ENCODE assay signal across 23 cellular contexts in the genomic region with DNA sequence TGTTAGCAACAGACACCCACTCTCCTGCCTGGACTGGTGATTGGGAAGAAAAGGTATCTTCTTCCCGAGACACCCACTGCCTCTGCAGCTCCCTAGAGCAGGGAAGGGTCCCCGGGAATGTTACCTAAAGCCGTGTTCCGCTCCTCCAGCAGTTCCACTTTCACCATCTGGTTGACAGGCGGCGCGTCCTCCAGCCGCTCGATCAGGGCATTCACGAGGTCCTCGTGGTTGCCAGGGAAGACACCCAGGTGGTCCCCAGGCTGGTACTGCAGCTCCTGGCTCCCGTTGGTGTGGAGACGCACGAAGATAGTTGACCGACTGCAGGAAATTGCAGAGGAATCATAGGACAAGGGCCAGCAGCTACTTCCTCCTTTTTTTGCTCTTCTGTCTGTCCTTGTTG. TPM values are rescaled to one million over a fixed set of nuclear protein-coding genes. Genes with fewer than 3 reads are reported as not detected.
A peak's percentile ranks its signal among the peaks of the same experiment; 100 is the strongest.
DNase-seq lines count a peak whose midpoint lies in the region; ATAC-seq and TF ChIP-seq lines count a peak whose summit lies in the region.
"Had no signal": no experiment of that assay in that cellular context is flagged by ENCODE, and none has a peak within 500 bp of the region (broad histone marks: within the 10 kb centered on the region; RNA-seq: fewer than 3 reads in every experiment).

No MANE protein-coding gene starts in this region.

- BruUV-seq in IMR-90 (replicated peaks; lab: Mats Ljungman, UMichigan) (no TSS peak), mammary epithelial cell (replicated peaks; lab: Mats Ljungman, UMichigan) (no TSS peak)

- H2BK120ac ChIP-seq in IMR-90 (ENCODE audit: low read depth, low read length), result no peak overlapping the region

- in situ Hi-C loops in IMR-90 (cut with MboI; ENCODE audit: low sequenced_read_pairs) (no loop called here), mammary epithelial cell (cut with MboI; ENCODE audit: low sequenced_read_pairs in 2 of 2) (no loop called here)

- no peak overlapping the region for H4K91ac ChIP-seq in IMR-90 (ENCODE audit: insufficient read depth, low read depth, low read length)

- POLR2A ChIA-PET in IMR-90 (lab: Charles Lee; ENCODE audit: unreplicated experiment), result no interaction called here

- no peak overlapping the region for H3K4ac ChIP-seq in IMR-90 (ENCODE audit: low read depth, low read length)

- peaks cover 22% of the 10 kb centered on the region for H3K27me3 Mint-ChIP-seq in chondrocyte (ENCODE audit: low read depth)

- H3K9me3 ChIP-seq in IMR-90 (ENCODE audit: control insufficient read depth, insufficient read depth, low read length) (peaks cover 2% of the 10 kb centered on the region; the same call in 1 of the 2 replicates), osteoblast (ENCODE audit: low read depth, low read length) (no peaks in the 10 kb centered on the region), mammary epithelial cell (replicated peaks; ENCODE audit: insufficient read depth, low read length) (peaks cover 3% of the 10 kb centered on the region)
- H3K9me3 ChIP-seq: A549; BE2C; BLaER1 treated with 17β-estradiol and CSF1 and Interleukin-3, amounts not matched to agents 10 nM and 100 nM; HAP-1 had no signal

- TF ChIP-seq CTCF in IMR-90 (conservative IDR thresholded peaks at IDR 0.05; ENCODE audit: low read depth, low read length) (no peak), chondrocyte (IDR thresholded peaks at IDR 0.05) (no peak), osteoblast (IDR thresholded peaks at IDR 0.05; ENCODE audit: extremely low read depth, low read depth, low read length) (no peak), mammary epithelial cell (conservative IDR thresholded peaks at IDR 0.05 in 1 of 2, IDR thresholded peaks at IDR 0.05 in 1 of 2; ENCODE audit: extremely low read depth in 1 of 2, insufficient read depth in 1 of 2, low read depth in 1 of 2, low read length in 2 of 2) (no peak)

- H3K14ac ChIP-seq in IMR-90 (replicated peaks; ENCODE audit: low read depth, low read length), result no peak overlapping the region

- H3K27me3 ChIP-seq in IMR-90 (ENCODE audit: control insufficient read depth, insufficient read depth, low read length) (no peaks in the 10 kb centered on the region), osteoblast (ENCODE audit: insufficient read depth, low read length) (no peaks in the 10 kb centered on the region), mammary epithelial cell (ENCODE audit: insufficient read depth, low read length) (no peaks in the 10 kb centered on the region)
- H3K27me3 ChIP-seq: BLaER1 treated with 17β-estradiol and CSF1 and Interleukin-3, amounts not matched to agents 10 nM and 100 nM had no signal

- H3K9ac ChIP-seq in IMR-90 (ENCODE audit: low read depth, low read length) (no peak overlapping the region), mammary epithelial cell (ENCODE audit: insufficient read depth, low read length) (no peak overlapping the region)
- H3K9ac ChIP-seq: BLaER1 treated with 17β-estradiol and CSF1 and Interleukin-3, amounts not matched to agents 10 nM and 100 nM had no signal

- no peaks in the 10 kb centered on the region for H3K79me1 ChIP-seq in IMR-90 (ENCODE audit: low read depth in 1 of 2, low read length in 2 of 2)

- H2AK5ac ChIP-seq in IMR-90 (ENCODE audit: low read depth, low read length), result no peak overlapping the region

- H3K27ac ChIP-seq in IMR-90 (ENCODE audit: insufficient read depth, low read length), result no peak overlapping the region
- H3K27ac ChIP-seq in osteoblast (ENCODE audit: low read depth, low read length), result no peak overlapping the region
- H3K27ac ChIP-seq in mammary epithelial cell (ENCODE audit: insufficient read depth, low read depth, low read length), result no peak overlapping the region
- H3K27ac ChIP-seq: A549; BLaER1 treated with 17β-estradiol and CSF1 and Interleukin-3, amounts not matched to agents 10 nM and 100 nM had no signal

- no peak overlapping the region for H4K5ac ChIP-seq in IMR-90 (ENCODE audit: low read depth, low read length)

- H2BK20ac ChIP-seq in IMR-90 (ENCODE audit: low read depth, low read length), result no peak overlapping the region

- no peak for TF ChIP-seq POLR2A in IMR-90 (IDR thresholded peaks at IDR 0.05; ENCODE audit: low read depth, low read length)

- H4K8ac ChIP-seq in IMR-90 (ENCODE audit: low read depth in 2 of 2, low read length in 2 of 2), result no peak overlapping the region

- no peak overlapping the region for H3K23ac ChIP-seq in IMR-90 (ENCODE audit: low read depth, low read length)

- no peak for ATAC-seq in IMR-90 (ENCODE audit: low read depth)
- ATAC-seq: A549, GM23338 had no signal

- H3K4me1 ChIP-seq in IMR-90 (ENCODE audit: control insufficient read depth, insufficient read depth, low read length) (no peaks in the 10 kb centered on the region), osteoblast (ENCODE audit: insufficient read depth, low read length) (no peaks in the 10 kb centered on the region), mammary epithelial cell (ENCODE audit: insufficient read depth, low read length) (no peaks in the 10 kb centered on the region)
- H3K4me1 ChIP-seq: A549; BE2C; BLaER1 treated with 17β-estradiol and CSF1 and Interleukin-3, amounts not matched to agents 10 nM and 100 nM; HAP-1 had no signal

- TF ChIP-seq RAD21 in IMR-90 (IDR thresholded peaks at IDR 0.05; ENCODE audit: low read length), result no peak

- peak overlapping the region; percentile 55 for H2AK9ac ChIP-seq in IMR-90 (replicated peaks; ENCODE audit: low read depth, low read length, poor library complexity)

- WGBS in IMR-90 (ENCODE audit: extremely low coverage in 2 of 2, insufficient read length in 1 of 2), 2 experiments, result 71% methylated on average over 14 of the region's 15 CpGs; no CpG with 5 or more reads in 1 of the 2 experiments
- WGBS in mammary epithelial cell (ENCODE audit: low coverage, missing lambda C conversion rate), result 84% methylated on average over 15 of the region's 15 CpGs

- H4K20me1 ChIP-seq in IMR-90 (ENCODE audit: insufficient read depth, low read length), result no peaks in the 10 kb centered on the region
- H4K20me1 ChIP-seq in osteoblast (ENCODE audit: insufficient read depth, low read length), result no peaks in the 10 kb centered on the region
- no peaks in the 10 kb centered on the region for H4K20me1 ChIP-seq in mammary epithelial cell (ENCODE audit: insufficient read depth, low read length)
- H4K20me1 ChIP-seq: BLaER1 treated with 17β-estradiol and CSF1 and Interleukin-3, amounts not matched to agents 10 nM and 100 nM had no signal

- DNase-seq in NCI-H1417 (lab: John Stamatoyannopoulos, UW) (peak in 2 of 3 experiments; percentile 21 to 53), NCI-H1417 treated with DMSO at 0.1 percent for 48 hours (lab: John Stamatoyannopoulos, UW) (no peak), IMR-90 (no peak), chondrocyte (ENCODE audit: low spot score) (peak; percentile 86), osteoblast (ENCODE audit: insufficient read length, low spot score, missing footprints) (peak; percentile 49), mammary epithelial cell (no peak)
- no peak for DNase-seq in activated CD4-positive, alpha-beta T cell treated with anti-CD3 and anti-CD28 coated beads, Interleukin-2, amount 50 U/mL, for 1 hour
- DNase-seq: 8988T; ACHN; AML-193; BE2C; Calu3; CD4-positive, alpha-beta T cell; COR-L47; DMS53; DMS79 treated with DMSO at 0.1 percent for 48 hours; GF-D8; HFFc6 had no signal

- dilution Hi-C loops in IMR-90 (cut with HindIII; ENCODE audit: low sequenced_read_pairs, unreplicated experiment), result no loop called here
- dilution Hi-C loops in mammary epithelial cell (cut with HindIII; ENCODE audit: low sequenced_read_pairs), result loop anchor here (10.0 kb wide), 2 partner anchors 340 to 620 kb away; no protein-coding TSS in a partner anchor

- no peak overlapping the region for H2BK15ac ChIP-seq in IMR-90 (ENCODE audit: low read depth, low read length)

- H2AFZ ChIP-seq in IMR-90 (replicated peaks; ENCODE audit: low read length, poor library complexity) (no peak overlapping the region), osteoblast (ENCODE audit: low read length) (no peak overlapping the region), mammary epithelial cell (ENCODE audit: low read depth, low read length) (no peak overlapping the region)
- H2AFZ ChIP-seq: GM23338 had no signal

- CTCF ChIA-PET in IMR-90 (lab: Yijun Ruan, JAX), result no interaction called here
- CTCF ChIA-PET in mammary epithelial cell (lab: Charles Lee; ENCODE audit: low non-redundant PET), result no interaction called here

- no peak overlapping the region for H3K18ac ChIP-seq in IMR-90 (ENCODE audit: low read depth, low read length)

- no peak overlapping the region for H3K4me3 ChIP-seq in IMR-90 (ENCODE audit: insufficient read depth, low read depth, low read length)
- no peak overlapping the region for H3K4me3 ChIP-seq in osteoblast (ENCODE audit: insufficient read depth, low read length)
- H3K4me3 ChIP-seq in mammary epithelial cell (replicated peaks in 1 of 3; ENCODE audit: insufficient read depth in 1 of 3, low read depth in 2 of 3, low read length in 3 of 3), result no peak overlapping the region
- H3K4me3 ChIP-seq: A549; BLaER1 treated with 17β-estradiol and CSF1 and Interleukin-3, amounts not matched to agents 10 nM and 100 nM; GM23338; HAP-1 had no signal

- intact Hi-C loops in IMR-90 (cut with micrococcal nuclease) (no loop called here), mammary epithelial cell (cut with micrococcal nuclease) (no loop called here)

- no peaks in the 10 kb centered on the region for H3K9me1 ChIP-seq in IMR-90 (ENCODE audit: insufficient read depth, low read length)

- no peaks in the 10 kb centered on the region for H3K4me1 Mint-ChIP-seq in chondrocyte (ENCODE audit: low read depth)
- H3K4me1 Mint-ChIP-seq: CD14-positive monocyte had no signal

- no peak overlapping the region for H3K27ac Mint-ChIP-seq in chondrocyte (ENCODE audit: unreplicated experiment)
- H3K27ac Mint-ChIP-seq: CD14-positive monocyte; CD4-positive, alpha-beta T cell; HFFc6 had no signal

- H3K79me2 ChIP-seq in osteoblast (ENCODE audit: insufficient read depth, low read length) (no peaks in the 10 kb centered on the region), mammary epithelial cell (ENCODE audit: insufficient read depth, low read length) (no peaks in the 10 kb centered on the region)

- H3K56ac ChIP-seq in IMR-90 (ENCODE audit: extremely low read depth, insufficient read depth, low read length), result no peak overlapping the region

- H3K4me2 ChIP-seq in IMR-90 (ENCODE audit: low read depth, low read length), result no peak overlapping the region
- H3K4me2 ChIP-seq in osteoblast (ENCODE audit: insufficient read depth, low read length), result no peak overlapping the region
- H3K4me2 ChIP-seq in mammary epithelial cell (ENCODE audit: insufficient read depth, low read depth, low read length), result no peak overlapping the region
- H3K4me2 ChIP-seq: A549; BLaER1 treated with 17β-estradiol and CSF1 and Interleukin-3, amounts not matched to agents 10 nM and 100 nM had no signal

- no peak overlapping the region for H2BK5ac ChIP-seq in IMR-90 (ENCODE audit: low read depth, low read length, poor library complexity, severe bottlenecking)

- no peak overlapping the region for H3K4me3 Mint-ChIP-seq in chondrocyte (ENCODE audit: unreplicated experiment)
- H3K4me3 Mint-ChIP-seq: CD14-positive monocyte; CD4-positive, alpha-beta T cell; GM23338; HFFc6 had no signal

- no peaks in the 10 kb centered on the region for H3K36me3 Mint-ChIP-seq in chondrocyte (ENCODE audit: low read depth)
- H3K36me3 Mint-ChIP-seq: CD14-positive monocyte had no signal

- no peaks in the 10 kb centered on the region for H3K9me3 Mint-ChIP-seq in chondrocyte (ENCODE audit: low read depth)
- H3K9me3 Mint-ChIP-seq: CD14-positive monocyte; CD4-positive, alpha-beta T cell; GM23338; HFFc6 had no signal

- H3K36me3 ChIP-seq in IMR-90 (ENCODE audit: control insufficient read depth, insufficient read depth, low read length), result no peaks in the 10 kb centered on the region
- H3K36me3 ChIP-seq in osteoblast (ENCODE audit: insufficient read depth, low read length), result no peaks in the 10 kb centered on the region
- no peaks in the 10 kb centered on the region for H3K36me3 ChIP-seq in mammary epithelial cell (ENCODE audit: insufficient read depth, low read length)
- H3K36me3 ChIP-seq: BE2C; BLaER1 treated with 17β-estradiol and CSF1 and Interleukin-3, amounts not matched to agents 10 nM and 100 nM; HAP-1 had no signal

RNA-seq across cellular contexts. Expression of a gene that starts 44.2 kb away (rescaled TPM):
- total RNA-seq in IMR-90 (2012; rRNA removed) (56.6 and 61.7 TPM in 2 replicates), chondrocyte (28.5 to 39.2 TPM (median 29.3 TPM) in 3 replicates), osteoblast (72.8 and 81.1 TPM in 2 replicates), mammary epithelial cell (10 to 100 TPM; 33.7 to 56.2 TPM)
- polyA plus RNA-seq in IMR-90 (2012; rRNA removed) (37.6 and 43.6 TPM in 2 replicates), mammary epithelial cell (41.9 TPM)
- 21.5 and 38.1 TPM in 2 replicates for polyA plus RNA-seq in IMR-90 (2012; cell fraction: cytosol; rRNA removed)
- 24.4 and 28.8 TPM in 2 replicates for polyA plus RNA-seq in IMR-90 (2012; cell fraction: nucleus; rRNA removed; ENCODE audit: low replicate concordance)
- polyA minus RNA-seq in mammary epithelial cell, result 67.7 TPM

Comparison
In these comparisons a context has a peak if more than half of its experiments do, and no peak if none do; other contexts are left out.
1. DNase-seq: peak in NCI-H1417 (2 of 3), chondrocyte (single experiment) and osteoblast (single experiment); none in NCI-H1417 treated with DMSO at 0.1 percent for 48 hours (single experiment), IMR-90 (single experiment), activated CD4-positive, alpha-beta T cell treated with anti-CD3 and anti-CD28 coated beads, Interleukin-2, amount 50 U/mL, for 1 hour (single experiment) and mammary epithelial cell (single experiment).